1 cellular context compared by ENCODE assay signal in genomic region chr1:227901906-227902640, GRCh38.
TF ChIP-seq lines count a peak whose summit lies in the region.

No MANE protein-coding gene starts in this region.

TF ChIP-seq in HEK293, 187 proteins besides CTCF, POLR2A, EP300 and RAD21 (continued from another document):
- TF ChIP-seq ZSCAN4 (tag by site-specific recombination; IDR thresholded peaks at IDR 0.05), result peak; percentile 87
- TF ChIP-seq GLIS1 (tag by site-specific recombination; IDR thresholded peaks at IDR 0.05), result peak; percentile 94
- TF ChIP-seq KLF8 (tag by site-specific recombination; IDR thresholded peaks at IDR 0.05), result peak; percentile 16; the same call in 1 of the 2 replicates
- TF ChIP-seq GLIS2 (tag by site-specific recombination; IDR thresholded peaks at IDR 0.05), result peak; percentile 54; the same call in 1 of the 2 replicates
- TF ChIP-seq KLF16 (tag by site-specific recombination; IDR thresholded peaks at IDR 0.05), result no peak
- 0 out of 2 replicates have a peak, but pooled peaks have one; percentile 16 for TF ChIP-seq ZBTB7A (tag by site-specific recombination; IDR thresholded peaks at IDR 0.05; ENCODE audit: low read depth)
- TF ChIP-seq ZNF747 (tag by site-specific recombination; IDR thresholded peaks at IDR 0.05), result no peak
- peak; percentile 6; the same call in 1 of the 2 replicates for TF ChIP-seq BCL11B (tag by site-specific recombination; IDR thresholded peaks at IDR 0.05; ENCODE audit: low read depth)
